ENCODE assay signal across 1 cellular context in the genomic region with DNA sequence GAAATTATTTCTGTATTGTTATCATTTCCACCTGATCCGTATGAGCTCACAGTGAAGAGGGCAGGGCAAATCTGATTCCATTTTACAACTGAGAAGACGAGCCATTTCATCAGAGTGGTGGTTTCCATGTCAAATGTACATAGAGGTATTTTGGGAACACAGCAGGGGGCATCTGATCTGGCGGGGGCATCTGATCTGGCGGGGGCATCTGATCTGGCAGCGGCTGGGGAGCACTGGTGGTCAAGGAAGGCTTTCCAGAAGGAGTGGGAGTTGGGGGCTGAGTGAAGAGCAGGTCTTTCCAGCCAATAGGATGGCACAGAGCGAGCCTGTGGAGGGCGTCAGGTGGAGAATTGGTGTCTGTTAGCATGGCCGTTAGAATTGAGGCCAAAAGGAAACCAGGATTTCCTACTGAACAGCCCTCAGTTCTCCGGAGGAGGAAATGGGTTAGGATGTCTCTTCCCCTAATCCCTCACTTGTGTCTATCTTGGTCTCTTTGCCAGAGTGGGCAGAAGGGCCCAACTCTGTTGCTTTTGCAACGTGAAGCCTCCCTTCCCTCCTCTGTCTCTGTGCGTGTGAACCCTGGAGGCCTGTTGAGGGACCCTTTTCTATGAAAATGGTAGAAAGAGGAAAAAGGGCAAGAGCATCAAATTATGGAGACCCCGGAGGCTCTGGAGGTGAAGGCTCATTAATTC.
TF ChIP-seq lines count a peak whose summit lies in the region.

No MANE protein-coding gene starts in this region.

TF ChIP-seq in K562, 482 proteins besides CTCF, POLR2A, EP300 and RAD21 (continued from another document and continues in another):
- TF ChIP-seq, protein P1, sequence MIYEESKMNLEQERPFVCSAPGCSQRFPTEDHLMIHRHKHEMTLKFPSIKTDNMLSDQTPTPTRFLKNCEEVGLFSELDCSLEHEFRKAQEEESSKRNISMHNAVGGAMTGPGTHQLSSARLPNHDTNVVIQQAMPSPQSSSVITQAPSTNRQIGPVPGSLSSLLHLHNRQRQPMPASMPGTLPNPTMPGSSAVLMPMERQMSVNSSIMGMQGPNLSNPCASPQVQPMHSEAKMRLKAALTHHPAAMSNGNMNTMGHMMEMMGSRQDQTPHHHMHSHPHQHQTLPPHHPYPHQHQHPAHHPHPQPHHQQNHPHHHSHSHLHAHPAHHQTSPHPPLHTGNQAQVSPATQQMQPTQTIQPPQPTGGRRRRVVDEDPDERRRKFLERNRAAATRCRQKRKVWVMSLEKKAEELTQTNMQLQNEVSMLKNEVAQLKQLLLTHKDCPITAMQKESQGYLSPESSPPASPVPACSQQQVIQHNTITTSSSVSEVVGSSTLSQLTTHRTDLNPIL (CRISPR knock-in tag; IDR thresholded peaks at IDR 0.05) = peak; percentile 13; the same call in 1 of the 2 replicates
- TF ChIP-seq ZNF239 (CRISPR knock-in tag; IDR thresholded peaks at IDR 0.05) (peak; percentile 81), MTF1 (CRISPR knock-in tag; IDR thresholded peaks at IDR 0.05; ENCODE audit: borderline replicate concordance) (peak; percentile 85; the same call in 1 of the 2 replicates), RBM17 (IDR thresholded peaks at IDR 0.05; ENCODE audit: borderline replicate concordance, low read depth, low read length) (no peak), TEAD2 (tag; IDR thresholded peaks at IDR 0.05) (peak; percentile 78), ZNF274 (IDR thresholded peaks at IDR 0.05; ENCODE audit: borderline replicate concordance, low read depth, low read length) (no peak), MAFK (IDR thresholded peaks at IDR 0.05; ENCODE audit: low read length) (no peak), NFE2 (IDR thresholded peaks at IDR 0.05; ENCODE audit: low read depth) (no peak), HNRNPH1 (optimal IDR thresholded peaks at IDR 0.05; ENCODE audit: low read depth, low read length) (no peak), ZNF57 (CRISPR knock-in tag; IDR thresholded peaks at IDR 0.05) (0 out of 2 replicates have a peak, but pooled peaks have one; percentile 75), ZNF717 (CRISPR knock-in tag; IDR thresholded peaks at IDR 0.05) (no peak), STAT5B (CRISPR knock-in tag; IDR thresholded peaks at IDR 0.05) (no peak), KAT8 (IDR thresholded peaks at IDR 0.05; ENCODE audit: low read depth) (no peak), ZNF764 (CRISPR knock-in tag; IDR thresholded peaks at IDR 0.05; ENCODE audit: low read depth) (no peak), CBX3 (IDR thresholded peaks at IDR 0.05; ENCODE audit: borderline replicate concordance in 1 of 2, low read length in 2 of 2) (no peak; a peak in 1 of 3 replicates), GTF2A2 (tag; IDR thresholded peaks at IDR 0.05) (peak; percentile 82), CBX8 (IDR thresholded peaks at IDR 0.05; ENCODE audit: borderline replicate concordance, extremely low read depth, low read depth, low read length, poor library complexity, severe bottlenecking) (no peak), FIP1L1 (IDR thresholded peaks at IDR 0.05; ENCODE audit: low read depth, low read length, poor library complexity, severe bottlenecking) (no peak), KDM4B (IDR thresholded peaks at IDR 0.05; ENCODE audit: borderline replicate concordance in 2 of 2, low read depth in 1 of 2) (no peak), RNF2 (IDR thresholded peaks at IDR 0.05) (no peak), COPS2 (conservative IDR thresholded peaks at IDR 0.05) (no peak), ZNF24 (IDR thresholded peaks at IDR 0.05) (no peak), KLF13 (tag; IDR thresholded peaks at IDR 0.05; ENCODE audit: borderline replicate concordance, low read depth) (peak; percentile 10), ZNF263 (CRISPR knock-in tag; IDR thresholded peaks at IDR 0.05; ENCODE audit: borderline replicate concordance) (no peak), TOE1 (IDR thresholded peaks at IDR 0.05; ENCODE audit: borderline replicate concordance) (no peak), TOE1 (CRISPR knock-in tag; IDR thresholded peaks at IDR 0.05; ENCODE audit: borderline replicate concordance, low read depth) (no peak), JUND (IDR thresholded peaks at IDR 0.05; ENCODE audit: borderline replicate concordance, low read depth, low read length) (no peak), JUND (tag; IDR thresholded peaks at IDR 0.05; ENCODE audit: borderline replicate concordance, low read depth, low read length) (peak; percentile 10; the same call in 2 of the 3 replicates), ZNF431 (CRISPR knock-in tag; IDR thresholded peaks at IDR 0.05) (no peak), SMAD2 (IDR thresholded peaks at IDR 0.05; ENCODE audit: low read depth, low read length) (no peak), SRSF1 (IDR thresholded peaks at IDR 0.05; ENCODE audit: low read depth, low read length) (no peak), EZH2 (IDR thresholded peaks at IDR 0.05; ENCODE audit: borderline replicate concordance, low read depth, low read length) (no peak), PHF21A (IDR thresholded peaks at IDR 0.05; ENCODE audit: borderline replicate concordance, low read depth) (no peak), ZBTB1 (CRISPR knock-in tag; IDR thresholded peaks at IDR 0.05; ENCODE audit: borderline replicate concordance, low read depth) (no peak), LCOR (CRISPR knock-in tag; IDR thresholded peaks at IDR 0.05) (0 out of 2 replicates have a peak, but pooled peaks have one; percentile 29), NFXL1 (CRISPR knock-in tag; IDR thresholded peaks at IDR 0.05) (peak; percentile 88), ZNF707 (CRISPR knock-in tag; conservative IDR thresholded peaks at IDR 0.05) (peak; percentile 44; the same call in 1 of the 2 replicates), ILK (tag; IDR thresholded peaks at IDR 0.05; ENCODE audit: borderline replicate concordance, low read depth) (peak; percentile 75; the same call in 1 of the 2 replicates), FOXJ3 (CRISPR knock-in tag; IDR thresholded peaks at IDR 0.05) (no peak), ZC3H11A (IDR thresholded peaks at IDR 0.05; ENCODE audit: low read depth, low read length) (no peak), OTX1 (CRISPR knock-in tag; IDR thresholded peaks at IDR 0.05) (peak; percentile 96), PRMT5 (CRISPR knock-in tag; IDR thresholded peaks at IDR 0.05) (no peak), ZNF41 (CRISPR knock-in tag; conservative IDR thresholded peaks at IDR 0.05) (peak; percentile 88), RFX5 (IDR thresholded peaks at IDR 0.05; ENCODE audit: low read depth, low read length) (no peak), FOS (IDR thresholded peaks at IDR 0.05; ENCODE audit: extremely low read depth, insufficient read length) (no peak), HEY1 (CRISPR knock-in tag; IDR thresholded peaks at IDR 0.05; ENCODE audit: borderline replicate concordance) (peak; percentile 86; the same call in 1 of the 2 replicates), TBP (optimal IDR thresholded peaks at IDR 0.05; ENCODE audit: low read depth, low read length) (no peak), ETV5 (CRISPR knock-in tag; IDR thresholded peaks at IDR 0.05; ENCODE audit: low read depth) (no peak), ZNF12 (CRISPR knock-in tag; IDR thresholded peaks at IDR 0.05) (no peak), POLR3A (IDR thresholded peaks at IDR 0.05; ENCODE audit: borderline replicate concordance, extremely low read depth, insufficient read depth, insufficient read length) (no peak), HMGN3 (IDR thresholded peaks at IDR 0.05; ENCODE audit: borderline replicate concordance, extremely low read depth, insufficient read length, low read depth, low read length) (no peak), BACH1 (tag; IDR thresholded peaks at IDR 0.05) (peak; percentile 89; the same call in 1 of the 2 replicates), PCBP1 (IDR thresholded peaks at IDR 0.05; ENCODE audit: low read depth, low read length, poor library complexity, severe bottlenecking) (no peak), ZKSCAN3 (CRISPR knock-in tag; IDR thresholded peaks at IDR 0.05) (peak; percentile 47; the same call in 1 of the 2 replicates), ZNF766 (CRISPR knock-in tag; conservative IDR thresholded peaks at IDR 0.05) (peak; percentile 96), HCFC1 (IDR thresholded peaks at IDR 0.05; ENCODE audit: low read depth, low read length) (no peak), SPI1 (IDR thresholded peaks at IDR 0.05; ENCODE audit: borderline replicate concordance, low read depth, low read length) (no peak), ZNF133 (CRISPR knock-in tag; IDR thresholded peaks at IDR 0.05) (peak; percentile 80; the same call in 1 of the 2 replicates), XRCC5 (IDR thresholded peaks at IDR 0.05; ENCODE audit: low read depth, low read length) (no peak), ZNF696 (CRISPR knock-in tag; conservative IDR thresholded peaks at IDR 0.05) (no peak), MTA2 (IDR thresholded peaks at IDR 0.05; ENCODE audit: low read depth) (peak; percentile 7; the same call in 1 of the 2 replicates), ZNF165 (CRISPR knock-in tag; IDR thresholded peaks at IDR 0.05; ENCODE audit: borderline replicate concordance) (peak; percentile 84; the same call in 1 of the 2 replicates), CBX1 (IDR thresholded peaks at IDR 0.05; ENCODE audit: low read depth) (no peak)
- TF ChIP-seq, protein P2, sequence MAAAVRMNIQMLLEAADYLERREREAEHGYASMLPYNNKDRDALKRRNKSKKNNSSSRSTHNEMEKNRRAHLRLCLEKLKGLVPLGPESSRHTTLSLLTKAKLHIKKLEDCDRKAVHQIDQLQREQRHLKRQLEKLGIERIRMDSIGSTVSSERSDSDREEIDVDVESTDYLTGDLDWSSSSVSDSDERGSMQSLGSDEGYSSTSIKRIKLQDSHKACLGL (CRISPR knock-in tag; IDR thresholded peaks at IDR 0.05; ENCODE audit: borderline replicate concordance, poor library complexity, severe bottlenecking) = peak; percentile 55
- TF ChIP-seq, protein P3, sequence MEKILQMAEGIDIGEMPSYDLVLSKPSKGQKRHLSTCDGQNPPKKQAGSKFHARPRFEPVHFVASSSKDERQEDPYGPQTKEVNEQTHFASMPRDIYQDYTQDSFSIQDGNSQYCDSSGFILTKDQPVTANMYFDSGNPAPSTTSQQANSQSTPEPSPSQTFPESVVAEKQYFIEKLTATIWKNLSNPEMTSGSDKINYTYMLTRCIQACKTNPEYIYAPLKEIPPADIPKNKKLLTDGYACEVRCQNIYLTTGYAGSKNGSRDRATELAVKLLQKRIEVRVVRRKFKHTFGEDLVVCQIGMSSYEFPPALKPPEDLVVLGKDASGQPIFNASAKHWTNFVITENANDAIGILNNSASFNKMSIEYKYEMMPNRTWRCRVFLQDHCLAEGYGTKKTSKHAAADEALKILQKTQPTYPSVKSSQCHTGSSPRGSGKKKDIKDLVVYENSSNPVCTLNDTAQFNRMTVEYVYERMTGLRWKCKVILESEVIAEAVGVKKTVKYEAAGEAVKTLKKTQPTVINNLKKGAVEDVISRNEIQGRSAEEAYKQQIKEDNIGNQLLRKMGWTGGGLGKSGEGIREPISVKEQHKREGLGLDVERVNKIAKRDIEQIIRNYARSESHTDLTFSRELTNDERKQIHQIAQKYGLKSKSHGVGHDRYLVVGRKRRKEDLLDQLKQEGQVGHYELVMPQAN (IDR thresholded peaks at IDR 0.05; ENCODE audit: borderline replicate concordance) = no peak
- TF ChIP-seq, protein P4, sequence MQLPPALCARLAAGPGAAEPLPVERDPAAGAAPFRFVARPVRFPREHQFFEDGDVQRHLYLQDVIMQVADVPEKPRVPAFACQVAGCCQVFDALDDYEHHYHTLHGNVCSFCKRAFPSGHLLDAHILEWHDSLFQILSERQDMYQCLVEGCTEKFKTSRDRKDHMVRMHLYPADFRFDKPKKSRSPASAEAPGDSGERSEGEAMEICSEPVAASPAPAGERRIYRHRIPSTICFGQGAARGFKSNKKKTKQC (CRISPR knock-in tag; IDR thresholded peaks at IDR 0.05) = no peak
- TF ChIP-seq, protein P5, sequence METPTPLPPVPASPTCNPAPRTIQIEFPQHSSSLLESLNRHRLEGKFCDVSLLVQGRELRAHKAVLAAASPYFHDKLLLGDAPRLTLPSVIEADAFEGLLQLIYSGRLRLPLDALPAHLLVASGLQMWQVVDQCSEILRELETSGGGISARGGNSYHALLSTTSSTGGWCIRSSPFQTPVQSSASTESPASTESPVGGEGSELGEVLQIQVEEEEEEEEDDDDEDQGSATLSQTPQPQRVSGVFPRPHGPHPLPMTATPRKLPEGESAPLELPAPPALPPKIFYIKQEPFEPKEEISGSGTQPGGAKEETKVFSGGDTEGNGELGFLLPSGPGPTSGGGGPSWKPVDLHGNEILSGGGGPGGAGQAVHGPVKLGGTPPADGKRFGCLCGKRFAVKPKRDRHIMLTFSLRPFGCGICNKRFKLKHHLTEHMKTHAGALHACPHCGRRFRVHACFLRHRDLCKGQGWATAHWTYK (CRISPR knock-in tag; IDR thresholded peaks at IDR 0.05) = peak; percentile 95
- TF ChIP-seq, protein P6, sequence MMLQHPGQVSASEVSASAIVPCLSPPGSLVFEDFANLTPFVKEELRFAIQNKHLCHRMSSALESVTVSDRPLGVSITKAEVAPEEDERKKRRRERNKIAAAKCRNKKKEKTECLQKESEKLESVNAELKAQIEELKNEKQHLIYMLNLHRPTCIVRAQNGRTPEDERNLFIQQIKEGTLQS (IDR thresholded peaks at IDR 0.05) = no peak
- TF ChIP-seq, protein P6 (CRISPR knock-in tag; conservative IDR thresholded peaks at IDR 0.05) = no peak
- TF ChIP-seq, protein P7, sequence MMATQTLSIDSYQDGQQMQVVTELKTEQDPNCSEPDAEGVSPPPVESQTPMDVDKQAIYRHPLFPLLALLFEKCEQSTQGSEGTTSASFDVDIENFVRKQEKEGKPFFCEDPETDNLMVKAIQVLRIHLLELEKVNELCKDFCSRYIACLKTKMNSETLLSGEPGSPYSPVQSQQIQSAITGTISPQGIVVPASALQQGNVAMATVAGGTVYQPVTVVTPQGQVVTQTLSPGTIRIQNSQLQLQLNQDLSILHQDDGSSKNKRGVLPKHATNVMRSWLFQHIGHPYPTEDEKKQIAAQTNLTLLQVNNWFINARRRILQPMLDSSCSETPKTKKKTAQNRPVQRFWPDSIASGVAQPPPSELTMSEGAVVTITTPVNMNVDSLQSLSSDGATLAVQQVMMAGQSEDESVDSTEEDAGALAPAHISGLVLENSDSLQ (IDR thresholded peaks at IDR 0.05) = no peak
- TF ChIP-seq, protein P8, sequence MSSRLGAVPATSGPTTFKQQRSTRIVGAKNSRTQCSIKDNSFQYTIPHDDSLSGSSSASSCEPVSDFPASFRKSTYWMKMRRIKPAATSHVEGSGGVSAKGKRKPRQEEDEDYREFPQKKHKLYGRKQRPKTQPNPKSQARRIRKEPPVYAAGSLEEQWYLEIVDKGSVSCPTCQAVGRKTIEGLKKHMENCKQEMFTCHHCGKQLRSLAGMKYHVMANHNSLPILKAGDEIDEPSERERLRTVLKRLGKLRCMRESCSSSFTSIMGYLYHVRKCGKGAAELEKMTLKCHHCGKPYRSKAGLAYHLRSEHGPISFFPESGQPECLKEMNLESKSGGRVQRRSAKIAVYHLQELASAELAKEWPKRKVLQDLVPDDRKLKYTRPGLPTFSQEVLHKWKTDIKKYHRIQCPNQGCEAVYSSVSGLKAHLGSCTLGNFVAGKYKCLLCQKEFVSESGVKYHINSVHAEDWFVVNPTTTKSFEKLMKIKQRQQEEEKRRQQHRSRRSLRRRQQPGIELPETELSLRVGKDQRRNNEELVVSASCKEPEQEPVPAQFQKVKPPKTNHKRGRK (tag; IDR thresholded peaks at IDR 0.05) = no peak
- TF ChIP-seq, protein P9, sequence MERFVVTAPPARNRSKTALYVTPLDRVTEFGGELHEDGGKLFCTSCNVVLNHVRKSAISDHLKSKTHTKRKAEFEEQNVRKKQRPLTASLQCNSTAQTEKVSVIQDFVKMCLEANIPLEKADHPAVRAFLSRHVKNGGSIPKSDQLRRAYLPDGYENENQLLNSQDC (CRISPR knock-in tag; IDR thresholded peaks at IDR 0.05) = no peak
